ENCODE assay signal across 14 cellular contexts in genomic region chr10:102781089-102781920, GRCh38. TPM values are rescaled to one million over a fixed set of nuclear protein-coding genes. Genes with fewer than 3 reads are reported as not detected.
DNase-seq lines count a peak whose midpoint lies in the region; ATAC-seq, FAIRE-seq and TF ChIP-seq lines count a peak whose summit lies in the region.
"Had no signal": no experiment of that assay in that cellular context is flagged by ENCODE, and none has a peak within 500 bp of the region (broad histone marks: within the 10 kb centered on the region; RNA-seq: fewer than 3 reads in every experiment).

No MANE protein-coding gene starts in this region.

- no peaks in the 10 kb centered on the region for H3K27me3 Mint-ChIP-seq in CD8-positive, alpha-beta memory T cell
- H3K27me3 Mint-ChIP-seq: CD4-positive, alpha-beta memory T cell had no signal

- TF ChIP-seq CTCF in WERI-Rb-1 (IDR thresholded peaks at IDR 0.05; ENCODE audit: low read depth, low read length) (no peak), gastrocnemius medialis (IDR thresholded peaks at IDR 0.05 in 4 of 5, conservative IDR thresholded peaks at IDR 0.05 in 1 of 5) (no peak)

- FAIRE-seq in H54 (lab: Jason Lieb, UNC), result no peak

- H3K9me3 ChIP-seq in WERI-Rb-1 (ENCODE audit: severe bottlenecking) (peaks cover 2% of the 10 kb centered on the region), gastrocnemius medialis (no peaks in the 10 kb centered on the region)
- H3K9me3 ChIP-seq in CD8-positive, alpha-beta memory T cell (ENCODE audit: low read length), result no peaks in the 10 kb centered on the region

- DNase-seq in H54 (ENCODE audit: insufficient read length, low spot score) (peak; percentile 18), WERI-Rb-1 (peak; percentile 34), iPS-NIHi7 (ENCODE audit: extremely low spot score) (peak; percentile 45), gastrocnemius medialis (peak in 1 of 2 donors; percentile 68), hippocampal formation (lab: John Stamatoyannopoulos, UW) (no peak), NCI-H1436 (lab: John Stamatoyannopoulos, UW) (no peak)
- DNase-seq in CD8-positive, alpha-beta memory T cell, result no peak
- DNase-seq: activated T-cell treated with anti-CD3 and anti-CD28 coated beads, Interleukin-2, amount 50 U/mL, for 1 hour; CD4-positive, alpha-beta memory T cell; NCI-H774; T-helper 2 cell had no signal

- POLR2A ChIA-PET in CD8-positive, alpha-beta memory T cell (lab: Charles Lee), result no interaction called here

- intact Hi-C loops in gastrocnemius medialis (cut with DNase I; ENCODE audit: low total_unique reads), result no loop called here

- H3K27ac Mint-ChIP-seq in CD8-positive, alpha-beta memory T cell, result peak overlapping the region in 4 of 8 donors; percentile 6 to 75 (median 28)

- H3K9me3 Mint-ChIP-seq in CD8-positive, alpha-beta memory T cell, result no peaks in the 10 kb centered on the region
- H3K9me3 Mint-ChIP-seq: CD4-positive, alpha-beta memory T cell had no signal

- no peak overlapping the region for H3K4me3 ChIP-seq in WERI-Rb-1 (ENCODE audit: low read depth, low read length)
- peak overlapping the region; percentile 12 to 78 (median 40) for H3K4me3 ChIP-seq in gastrocnemius medialis
- H3K4me3 ChIP-seq in CD8-positive, alpha-beta memory T cell (ENCODE audit: low read length), result no peak overlapping the region

- H3K36me3 Mint-ChIP-seq in CD8-positive, alpha-beta memory T cell, result peaks cover 0 to 45% (median 6%) of the 10 kb centered on the region in 3 donors

- no peaks in the 10 kb centered on the region for H3K36me3 ChIP-seq in WERI-Rb-1
- no peaks in the 10 kb centered on the region for H3K36me3 ChIP-seq in gastrocnemius medialis
- no peaks in the 10 kb centered on the region for H3K36me3 ChIP-seq in CD8-positive, alpha-beta memory T cell (ENCODE audit: insufficient read depth, low read length)

- H3K27me3 ChIP-seq in WERI-Rb-1 (ENCODE audit: insufficient read depth, low read depth, severe bottlenecking), result no peaks in the 10 kb centered on the region
- H3K27me3 ChIP-seq in gastrocnemius medialis, result no peaks in the 10 kb centered on the region
- no peaks in the 10 kb centered on the region for H3K27me3 ChIP-seq in CD8-positive, alpha-beta memory T cell (ENCODE audit: insufficient read depth, low read length, poor library complexity, severe bottlenecking)

- peak in 1 of 2 donors; percentile 5 for ATAC-seq in gastrocnemius medialis
- no peak for ATAC-seq in HG03432 (IDR thresholded peaks at IDR 0.05; ENCODE audit: unreplicated experiment)

- H3K4me3 Mint-ChIP-seq in CD8-positive, alpha-beta memory T cell, result peak overlapping the region in 1 of 7 donors; percentile 24

- H3K4me1 ChIP-seq in gastrocnemius medialis, result peaks cover 84 to 91% of the 10 kb centered on the region in 2 donors
- peaks cover 32% of the 10 kb centered on the region for H3K4me1 ChIP-seq in CD8-positive, alpha-beta memory T cell (ENCODE audit: insufficient read depth, low read length)

- CTCF ChIA-PET in CD8-positive, alpha-beta memory T cell (lab: Charles Lee), result no interaction called here

- H3K27ac ChIP-seq in WERI-Rb-1, result no peak overlapping the region
- H3K27ac ChIP-seq in gastrocnemius medialis, result peak overlapping the region; percentile 91 to 100 (median 96)
- H3K27ac ChIP-seq in CD8-positive, alpha-beta memory T cell (ENCODE audit: low read depth, low read length), result no peak overlapping the region

- peaks cover 58 to 78% (median 63%) of the 10 kb centered on the region in 3 donors for H3K4me1 Mint-ChIP-seq in CD8-positive, alpha-beta memory T cell

- no peak for TF ChIP-seq POLR2A in H54 (IDR thresholded peaks at IDR 0.05; ENCODE audit: low read depth, low read length)
- TF ChIP-seq POLR2A in gastrocnemius medialis (IDR thresholded peaks at IDR 0.05), result peak in 1 of 2 donors; percentile 37

- in situ Hi-C loops in gastrocnemius medialis (cut with MboI; ENCODE audit: low sequenced_read_pairs in 4 of 4), result no loop called here

RNA-seq across cellular contexts. Expression of gene WBP1L, which starts 37.6 kb away (rescaled TPM):
- 100 to 1,000 TPM; 103 to 204 (median 145) TPM for total RNA-seq in gastrocnemius medialis
- 10 to 100 TPM; 16.0 to 17.8 TPM for total RNA-seq in CD8-positive, alpha-beta memory T cell
- polyA plus RNA-seq in CD8-positive, alpha-beta memory T cell, result 28.5 TPM

RNA-seq across cellular contexts. Expression of gene CYP17A1, which starts 55.9 kb away (rescaled TPM):
- total RNA-seq in gastrocnemius medialis, result 1 to 10 TPM in 1 of 4 donors, not detected in 3; 4.2 TPM
- total RNA-seq in CD8-positive, alpha-beta memory T cell, result not detected
- polyA plus RNA-seq in CD8-positive, alpha-beta memory T cell, result 0.13 TPM
- total RNA-seq: CD4-positive, alpha-beta memory T cell; LHCN-M2; urinary bladder had no signal
- polyA plus RNA-seq: CD4-positive, alpha-beta memory T cell; urinary bladder had no signal

Comparison
In these comparisons a context has a peak if more than half of its experiments do, and no peak if none do; other contexts are left out.
1. DNase-seq: peak in H54 (single experiment), WERI-Rb-1 (single experiment) and iPS-NIHi7 (single experiment); none in hippocampal formation (0 of 2), NCI-H1436 (single experiment) and CD8-positive, alpha-beta memory T cell (0 of 5).
2. H3K27ac ChIP-seq: peak in gastrocnemius medialis (4 of 4); none in WERI-Rb-1 (single experiment) and CD8-positive, alpha-beta memory T cell (single experiment).
3. H3K4me3 ChIP-seq: peak in gastrocnemius medialis (4 of 4); none in WERI-Rb-1 (single experiment) and CD8-positive, alpha-beta memory T cell (single experiment).
4. RNA of gene WBP1L, which starts 37.6 kb away (total RNA-seq): 103 to 204 TPM in gastrocnemius medialis; 16.0 to 17.8 TPM in CD8-positive, alpha-beta memory T cell; every median in the first group is over 4 times any median in the second.